ENCODE assay signal across 15 cellular contexts in the genomic region with DNA sequence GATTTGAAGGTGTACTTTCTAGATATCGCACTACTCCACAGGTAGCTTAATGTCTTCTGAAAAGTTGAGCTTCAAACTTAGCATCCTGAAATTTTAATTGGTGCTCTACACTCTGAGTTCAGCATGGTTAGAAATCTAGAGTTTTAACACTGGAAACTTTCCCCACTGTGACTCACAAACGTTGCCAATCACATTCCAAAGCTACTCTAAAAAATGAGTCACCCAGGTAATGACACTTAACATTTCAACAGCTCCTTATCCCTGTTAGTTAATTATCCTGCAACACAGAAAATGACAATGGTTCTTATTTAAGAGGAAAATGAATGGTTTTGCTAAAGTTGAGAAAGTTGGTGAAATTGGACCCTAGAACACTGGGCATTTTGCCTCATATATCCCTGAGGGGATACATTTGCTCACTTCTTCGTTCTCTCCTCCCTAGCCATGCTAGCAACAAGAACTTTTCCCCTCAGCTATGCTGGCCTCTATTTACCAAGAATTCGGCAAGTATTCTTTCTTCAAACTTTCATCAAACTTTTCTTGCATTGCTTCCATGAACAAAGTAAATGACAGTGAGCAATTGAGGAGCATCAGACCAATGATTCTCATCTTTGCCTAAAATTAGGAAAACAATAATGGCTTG.
"Had no signal": no experiment of that assay in that cellular context is flagged by ENCODE, and none has a peak within 500 bp of the region (broad histone marks: within the 10 kb centered on the region; RNA-seq: fewer than 3 reads in every experiment).

No MANE protein-coding gene starts in this region.

- H3K4me2 ChIP-seq: neural progenitor cell had no signal

- H3K4me3 Mint-ChIP-seq: activated CD4-positive, alpha-beta T cell treated with anti-CD3 and anti-CD28 coated beads, Interleukin-2, amount 10 ng/mL, durations not matched to agents 7 days and 5 days; activated naive CD8-positive, alpha-beta T cell treated with anti-CD3 and anti-CD28 coated beads for 36 hours; neural progenitor cell; WTC11 had no signal

- H3K36me3 Mint-ChIP-seq: activated naive CD8-positive, alpha-beta T cell treated with anti-CD3 and anti-CD28 coated beads for 36 hours; neural progenitor cell; WTC11 had no signal

- H3K27me3 ChIP-seq: brain microvascular endothelial cell, esophagus muscularis mucosa, neural progenitor cell, ovary had no signal

- DNase-seq: activated CD4-positive, alpha-beta T cell treated with anti-CD3 and anti-CD28 coated beads, Interleukin-2, amount 10 ng/mL, durations not matched to agents 7 days and 5 days; activated CD8-positive, alpha-beta memory T cell treated with anti-CD3 and anti-CD28 coated beads, Interleukin-2, amount 50 U/mL, for 48 hours; activated naive CD8-positive, alpha-beta T cell treated with anti-CD3 and anti-CD28 coated beads for 36 hours; amygdala; brain microvascular endothelial cell; dermis blood vessel endothelial cell; hippocampal formation; kidney; midbrain; ovary; stimulated activated CD4-positive, alpha-beta T cell treated with anti-CD3 and anti-CD28 coated beads, Interleukin-1b, Interleukin-23, amount 100 ng/mL, for 48 hours had no signal

- H3K9me3 ChIP-seq: esophagus muscularis mucosa, ovary, thoracic aorta had no signal

- H3K4me3 ChIP-seq: esophagus muscularis mucosa, neural progenitor cell, ovary, thoracic aorta had no signal

- H3K9ac ChIP-seq: neural progenitor cell had no signal

- H2AFZ ChIP-seq: neural progenitor cell had no signal

- H3K27me3 Mint-ChIP-seq: activated CD4-positive, alpha-beta T cell treated with anti-CD3 and anti-CD28 coated beads, Interleukin-2, amount 10 ng/mL, durations not matched to agents 7 days and 5 days had no signal

- H3K27ac Mint-ChIP-seq: activated CD4-positive, alpha-beta T cell treated with anti-CD3 and anti-CD28 coated beads, Interleukin-2, amount 10 ng/mL, durations not matched to agents 7 days and 5 days; activated naive CD8-positive, alpha-beta T cell treated with anti-CD3 and anti-CD28 coated beads for 36 hours; neural progenitor cell; WTC11 had no signal

- H3K27ac ChIP-seq: brain microvascular endothelial cell, esophagus muscularis mucosa, neural progenitor cell, ovary, thoracic aorta had no signal

- H3K4me1 Mint-ChIP-seq: activated CD4-positive, alpha-beta T cell treated with anti-CD3 and anti-CD28 coated beads, Interleukin-2, amount 10 ng/mL, durations not matched to agents 7 days and 5 days; activated naive CD8-positive, alpha-beta T cell treated with anti-CD3 and anti-CD28 coated beads for 36 hours had no signal

- H3K4me1 ChIP-seq: esophagus muscularis mucosa had no signal

- ATAC-seq: WTC11 had no signal

- H3K36me3 ChIP-seq: brain microvascular endothelial cell, esophagus muscularis mucosa, neural progenitor cell, ovary, thoracic aorta had no signal

- H3K9me3 Mint-ChIP-seq: activated CD4-positive, alpha-beta T cell treated with anti-CD3 and anti-CD28 coated beads, Interleukin-2, amount 10 ng/mL, durations not matched to agents 7 days and 5 days; activated naive CD8-positive, alpha-beta T cell treated with anti-CD3 and anti-CD28 coated beads for 36 hours; WTC11 had no signal
